ENCODE assay signal across 28 cellular contexts in the genomic region with DNA sequence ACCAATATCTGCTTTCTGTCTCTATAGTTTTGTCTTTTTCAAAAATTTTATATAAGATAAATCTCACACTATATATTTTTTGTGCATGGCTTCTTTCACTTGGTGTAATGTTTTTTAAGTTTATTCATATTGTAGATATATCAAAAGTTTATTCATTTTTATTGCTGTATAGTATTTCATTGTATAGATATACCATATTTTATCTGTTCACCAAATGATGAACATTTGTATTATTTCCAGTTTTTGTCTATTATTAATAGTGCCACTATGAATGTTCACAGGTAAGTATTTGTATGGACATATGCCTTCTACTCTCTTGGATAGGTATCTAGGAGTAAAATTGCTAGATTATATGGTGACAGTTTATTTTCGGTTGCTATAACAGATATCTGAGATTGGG.
"Had no signal": no experiment of that assay in that cellular context is flagged by ENCODE, and none has a peak within 500 bp of the region (broad histone marks: within the 10 kb centered on the region; RNA-seq: fewer than 3 reads in every experiment).

No MANE protein-coding gene starts in this region.

- H3K36me3 Mint-ChIP-seq: stimulated activated effector memory CD8-positive, alpha-beta T cell treated with anti-CD3 and anti-CD28 coated beads, Interleukin-12 subunit alpha, Interleukin-12 subunit beta, amount 100 ng/mL, for 72 hours had no signal

- H3K36me3 ChIP-seq: neural progenitor cell, ovary, right lobe of liver, sigmoid colon, stomach, thoracic aorta, thyroid gland, tibial nerve, upper lobe of left lung, vagina had no signal

- DNase-seq: occipital lobe; ovary; posterior cingulate gyrus; psoas muscle; right cardiac atrium; right lobe of liver; sigmoid colon; small intestine; stimulated activated CD4-positive, alpha-beta T cell treated with anti-CD3 and anti-CD28 coated beads, Interleukin-15, amount 100 ng/mL, for 24 hours; stimulated activated CD4-positive, alpha-beta T cell treated with anti-CD3 and anti-CD28 coated beads, Interleukin-2, amount 100 ng/mL, for 24 hours; stimulated activated CD4-positive, alpha-beta T cell treated with anti-CD3 and anti-CD28 coated beads, Interleukin-2, amount 100 ng/mL, for 48 hours; stimulated activated CD4-positive, alpha-beta T cell treated with anti-CD3 and anti-CD28 coated beads, Interleukin-4, amount 100 ng/mL, for 24 hours; stimulated activated naive B cell treated with anti-CD40 and anti-IgM and Interleukin-4, amounts not matched to agents 10 μg/mL and 1 μg/mL and 100 μg/mL, for 72 hours; stimulated activated naive CD4-positive, alpha-beta T cell treated with Interleukin-2 at 50 U/mL for 16 hours; stomach; thyroid gland; trophoblast cell; upper lobe of left lung had no signal

- ATAC-seq: psoas muscle; right cardiac atrium; right lobe of liver; stimulated activated effector memory CD8-positive, alpha-beta T cell treated with anti-CD3 and anti-CD28 coated beads, Interleukin-12 subunit alpha, Interleukin-12 subunit beta, amount 100 ng/mL, for 72 hours; stimulated activated naive B cell treated with anti-CD40 and anti-IgM and Interleukin-4, amounts not matched to agents 10 μg/mL and 1 μg/mL and 100 μg/mL, for 72 hours had no signal

- H3K27me3 ChIP-seq: neural progenitor cell, ovary, right lobe of liver, sigmoid colon, stomach, thyroid gland, tibial nerve, upper lobe of left lung, vagina had no signal

- H3K27ac ChIP-seq: neural progenitor cell, ovary, parathyroid adenoma, psoas muscle, right lobe of liver, sigmoid colon, stomach, thoracic aorta, thyroid gland, tibial nerve, upper lobe of left lung, vagina had no signal

- H3K4me3 Mint-ChIP-seq: nephron; neural progenitor cell; stimulated activated effector memory CD8-positive, alpha-beta T cell treated with anti-CD3 and anti-CD28 coated beads, Interleukin-12 subunit alpha, Interleukin-12 subunit beta, amount 100 ng/mL, for 72 hours; stimulated activated naive B cell treated with anti-CD40 and anti-IgM and Interleukin-4, amounts not matched to agents 10 μg/mL and 1 μg/mL and 100 μg/mL, for 72 hours; stimulated activated naive CD8-positive, alpha-beta T cell treated with anti-CD3 and anti-CD28 coated beads, Interleukin-15, Interleukin-2, amounts not matched to agents 100 ng/mL and 50 ng/mL, for 24 hours had no signal

- H3K79me2 ChIP-seq: parathyroid adenoma had no signal

- H3K9me3 ChIP-seq: ovary, psoas muscle, right lobe of liver, thyroid gland, vagina had no signal

- H3K27ac Mint-ChIP-seq: nephron; neural progenitor cell; progenitor cell of endocrine pancreas; stimulated activated effector memory CD8-positive, alpha-beta T cell treated with anti-CD3 and anti-CD28 coated beads, Interleukin-12 subunit alpha, Interleukin-12 subunit beta, amount 100 ng/mL, for 72 hours; stimulated activated naive B cell treated with anti-CD40 and anti-IgM and Interleukin-4, amounts not matched to agents 10 μg/mL and 1 μg/mL and 100 μg/mL, for 72 hours; stimulated activated naive CD8-positive, alpha-beta T cell treated with anti-CD3 and anti-CD28 coated beads, Interleukin-15, Interleukin-2, amounts not matched to agents 100 ng/mL and 50 ng/mL, for 24 hours had no signal

- FAIRE-seq: small intestine, urothelium cell line had no signal

- H3K4me2 ChIP-seq: neural progenitor cell had no signal

- H3K9me3 Mint-ChIP-seq: stimulated activated naive CD8-positive, alpha-beta T cell treated with anti-CD3 and anti-CD28 coated beads, Interleukin-15, Interleukin-2, amounts not matched to agents 100 ng/mL and 50 ng/mL, for 24 hours had no signal

- H3K4me3 ChIP-seq: neural progenitor cell, ovary, psoas muscle, right lobe of liver, sigmoid colon, stomach, thoracic aorta, thyroid gland, tibial nerve, upper lobe of left lung, vagina had no signal

- H3K4me1 ChIP-seq: neural progenitor cell, psoas muscle, sigmoid colon, stomach, tibial nerve, upper lobe of left lung, vagina had no signal

- H3K9ac ChIP-seq: neural progenitor cell, parathyroid adenoma had no signal

- H3K27me3 Mint-ChIP-seq: progenitor cell of endocrine pancreas; stimulated activated naive B cell treated with anti-CD40 and anti-IgM and Interleukin-4, amounts not matched to agents 10 μg/mL and 1 μg/mL and 100 μg/mL, for 72 hours had no signal

- H3K4me1 Mint-ChIP-seq: nephron; neural progenitor cell; stimulated activated effector memory CD8-positive, alpha-beta T cell treated with anti-CD3 and anti-CD28 coated beads, Interleukin-12 subunit alpha, Interleukin-12 subunit beta, amount 100 ng/mL, for 72 hours had no signal

- H2AFZ ChIP-seq: neural progenitor cell, parathyroid adenoma had no signal
